ENCODE assay signal across 11 cellular contexts in the genomic region with DNA sequence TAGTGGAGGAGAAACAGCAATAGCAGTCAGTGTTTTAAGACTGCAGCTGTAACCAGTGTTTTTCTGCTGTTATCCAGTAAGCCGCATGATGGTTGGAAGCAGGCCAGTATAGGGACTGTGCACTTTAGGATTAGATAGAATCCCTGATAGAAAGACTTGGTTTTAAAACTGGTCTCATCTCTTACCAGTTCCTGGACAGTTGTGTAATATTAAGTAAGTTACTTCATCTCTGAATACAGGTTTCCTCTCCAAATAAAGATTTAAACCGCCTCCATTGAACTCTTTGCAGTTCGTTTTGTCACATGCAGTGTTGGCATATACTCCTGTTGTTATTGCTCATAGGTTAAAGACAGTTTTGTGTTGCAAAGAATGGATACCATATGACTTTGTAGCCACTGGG. TPM values are rescaled to one million over a fixed set of nuclear protein-coding genes. Genes with fewer than 3 reads are reported as not detected.
DNase-seq lines count a peak whose midpoint lies in the region; ATAC-seq and TF ChIP-seq lines count a peak whose summit lies in the region.
"Had no signal": no experiment of that assay in that cellular context is flagged by ENCODE, and none has a peak within 500 bp of the region (broad histone marks: within the 10 kb centered on the region; RNA-seq: fewer than 3 reads in every experiment).

No MANE protein-coding gene starts in this region.

- CTCF ChIA-PET in WTC11 (lab: Charles Lee), result interaction anchor here (0.7 to 1.6 kb wide), 3 partner anchors 14 to 110 kb away, joined by 3 to 6 read pairs (median 4); no protein-coding TSS in a partner anchor

- TF ChIP-seq EP300 in sigmoid colon (IDR thresholded peaks at IDR 0.05), result no peak

- H3K4me3 Mint-ChIP-seq in WTC11 (no peak overlapping the region), memory B cell (no peak overlapping the region)
- H3K4me3 Mint-ChIP-seq: stimulated activated naive CD8-positive, alpha-beta T cell treated with anti-CD3 and anti-CD28 coated beads, Interleukin-15, amount 100 ng/mL, for 72 hours had no signal

- TF ChIP-seq POLR2A in sigmoid colon (IDR thresholded peaks at IDR 0.05), result no peak

- WGBS in sigmoid colon, 2 donors, result 53 to 55% methylated on average over 3 of the region's 3 CpGs

- intact Hi-C loops in sigmoid colon (cut with DNase I), result no loop called here

- no peaks in the 10 kb centered on the region for H3K27me3 ChIP-seq in sigmoid colon

- no peaks in the 10 kb centered on the region for H3K9me3 ChIP-seq in sigmoid colon

- H3K27ac Mint-ChIP-seq in WTC11 (0 out of 2 replicates have a peak overlapping the region, but pooled peaks have one; percentile 6), memory B cell (peak overlapping the region; percentile 13)
- H3K27ac Mint-ChIP-seq: stimulated activated naive CD8-positive, alpha-beta T cell treated with anti-CD3 and anti-CD28 coated beads, Interleukin-15, amount 100 ng/mL, for 72 hours had no signal

- no peaks in the 10 kb centered on the region for H3K9me3 Mint-ChIP-seq in WTC11
- no peaks in the 10 kb centered on the region for H3K9me3 Mint-ChIP-seq in memory B cell
- H3K9me3 Mint-ChIP-seq: activated naive CD4-positive, alpha-beta T cell treated with anti-CD3 and anti-CD28 coated beads, Interleukin-2, amount 50 U/mL, for 24 hours; stimulated activated naive CD8-positive, alpha-beta T cell treated with anti-CD3 and anti-CD28 coated beads, Interleukin-15, amount 100 ng/mL, for 72 hours had no signal

- no peak overlapping the region for H3K27ac ChIP-seq in sigmoid colon
- H3K27ac ChIP-seq: epithelial cell of prostate had no signal

- H3K36me3 ChIP-seq in sigmoid colon, result no peaks in the 10 kb centered on the region

- peaks cover 0 to 85% (median 36%) of the 10 kb centered on the region in 4 donors for H3K4me1 ChIP-seq in sigmoid colon

- H3K36me3 Mint-ChIP-seq in WTC11, result no peaks in the 10 kb centered on the region
- H3K36me3 Mint-ChIP-seq in memory B cell, result no peaks in the 10 kb centered on the region
- H3K36me3 Mint-ChIP-seq: activated naive CD4-positive, alpha-beta T cell treated with anti-CD3 and anti-CD28 coated beads, Interleukin-2, amount 50 U/mL, for 24 hours had no signal

- H3K4me1 Mint-ChIP-seq in WTC11 (peaks cover 42% of the 10 kb centered on the region), memory B cell (peaks cover 39% of the 10 kb centered on the region)

- no peaks in the 10 kb centered on the region for H3K27me3 Mint-ChIP-seq in WTC11 (ENCODE audit: low read depth)
- no peaks in the 10 kb centered on the region for H3K27me3 Mint-ChIP-seq in memory B cell
- H3K27me3 Mint-ChIP-seq: activated naive CD4-positive, alpha-beta T cell treated with anti-CD3 and anti-CD28 coated beads, Interleukin-2, amount 50 U/mL, for 24 hours; stimulated activated naive CD8-positive, alpha-beta T cell treated with anti-CD3 and anti-CD28 coated beads, Interleukin-15, amount 100 ng/mL, for 72 hours had no signal

- ATAC-seq in WTC11 (no peak), memory B cell (ENCODE audit: low read depth) (no peak), GM18511 (IDR thresholded peaks at IDR 0.05; ENCODE audit: unreplicated experiment) (no peak)
- ATAC-seq: stimulated activated naive CD8-positive, alpha-beta T cell treated with anti-CD3 and anti-CD28 coated beads, Interleukin-15, amount 100 ng/mL, for 72 hours had no signal

- peak; percentile 22 for DNase-seq in CMK (ENCODE audit: low read depth)
- peak; percentile 73 to 81 for DNase-seq in Kasumi-1 (lab: John Stamatoyannopoulos, UW)
- DNase-seq in WTC11 (ENCODE audit: low spot score), result no peak
- DNase-seq in memory B cell (ENCODE audit: low spot score in 2 of 2), result no peak
- no peak for DNase-seq in NCI-H1436 (lab: John Stamatoyannopoulos, UW)
- DNase-seq in NCI-H345 (lab: John Stamatoyannopoulos, UW), result no peak
- DNase-seq in sigmoid colon, result no peak
- DNase-seq: stimulated activated naive CD8-positive, alpha-beta T cell treated with anti-CD3 and anti-CD28 coated beads, Interleukin-15, amount 100 ng/mL, for 72 hours had no signal

- H3K4me3 ChIP-seq in sigmoid colon, result no peak overlapping the region

- TF ChIP-seq CTCF in WTC11 (IDR thresholded peaks at IDR 0.05) (no peak), sigmoid colon (IDR thresholded peaks at IDR 0.05) (no peak)

- POLR2A ChIA-PET in WTC11 (lab: Charles Lee), result no interaction called here

TF ChIP-seq in WTC11, 78 proteins besides CTCF, POLR2A, EP300 and RAD21:
- TF ChIP-seq, protein P1, sequence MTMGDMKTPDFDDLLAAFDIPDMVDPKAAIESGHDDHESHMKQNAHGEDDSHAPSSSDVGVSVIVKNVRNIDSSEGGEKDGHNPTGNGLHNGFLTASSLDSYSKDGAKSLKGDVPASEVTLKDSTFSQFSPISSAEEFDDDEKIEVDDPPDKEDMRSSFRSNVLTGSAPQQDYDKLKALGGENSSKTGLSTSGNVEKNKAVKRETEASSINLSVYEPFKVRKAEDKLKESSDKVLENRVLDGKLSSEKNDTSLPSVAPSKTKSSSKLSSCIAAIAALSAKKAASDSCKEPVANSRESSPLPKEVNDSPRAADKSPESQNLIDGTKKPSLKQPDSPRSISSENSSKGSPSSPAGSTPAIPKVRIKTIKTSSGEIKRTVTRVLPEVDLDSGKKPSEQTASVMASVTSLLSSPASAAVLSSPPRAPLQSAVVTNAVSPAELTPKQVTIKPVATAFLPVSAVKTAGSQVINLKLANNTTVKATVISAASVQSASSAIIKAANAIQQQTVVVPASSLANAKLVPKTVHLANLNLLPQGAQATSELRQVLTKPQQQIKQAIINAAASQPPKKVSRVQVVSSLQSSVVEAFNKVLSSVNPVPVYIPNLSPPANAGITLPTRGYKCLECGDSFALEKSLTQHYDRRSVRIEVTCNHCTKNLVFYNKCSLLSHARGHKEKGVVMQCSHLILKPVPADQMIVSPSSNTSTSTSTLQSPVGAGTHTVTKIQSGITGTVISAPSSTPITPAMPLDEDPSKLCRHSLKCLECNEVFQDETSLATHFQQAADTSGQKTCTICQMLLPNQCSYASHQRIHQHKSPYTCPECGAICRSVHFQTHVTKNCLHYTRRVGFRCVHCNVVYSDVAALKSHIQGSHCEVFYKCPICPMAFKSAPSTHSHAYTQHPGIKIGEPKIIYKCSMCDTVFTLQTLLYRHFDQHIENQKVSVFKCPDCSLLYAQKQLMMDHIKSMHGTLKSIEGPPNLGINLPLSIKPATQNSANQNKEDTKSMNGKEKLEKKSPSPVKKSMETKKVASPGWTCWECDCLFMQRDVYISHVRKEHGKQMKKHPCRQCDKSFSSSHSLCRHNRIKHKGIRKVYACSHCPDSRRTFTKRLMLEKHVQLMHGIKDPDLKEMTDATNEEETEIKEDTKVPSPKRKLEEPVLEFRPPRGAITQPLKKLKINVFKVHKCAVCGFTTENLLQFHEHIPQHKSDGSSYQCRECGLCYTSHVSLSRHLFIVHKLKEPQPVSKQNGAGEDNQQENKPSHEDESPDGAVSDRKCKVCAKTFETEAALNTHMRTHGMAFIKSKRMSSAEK (CRISPR knock-in tag; IDR thresholded peaks at IDR 0.05; ENCODE audit: borderline replicate concordance), result no peak
- TF ChIP-seq, protein P2, sequence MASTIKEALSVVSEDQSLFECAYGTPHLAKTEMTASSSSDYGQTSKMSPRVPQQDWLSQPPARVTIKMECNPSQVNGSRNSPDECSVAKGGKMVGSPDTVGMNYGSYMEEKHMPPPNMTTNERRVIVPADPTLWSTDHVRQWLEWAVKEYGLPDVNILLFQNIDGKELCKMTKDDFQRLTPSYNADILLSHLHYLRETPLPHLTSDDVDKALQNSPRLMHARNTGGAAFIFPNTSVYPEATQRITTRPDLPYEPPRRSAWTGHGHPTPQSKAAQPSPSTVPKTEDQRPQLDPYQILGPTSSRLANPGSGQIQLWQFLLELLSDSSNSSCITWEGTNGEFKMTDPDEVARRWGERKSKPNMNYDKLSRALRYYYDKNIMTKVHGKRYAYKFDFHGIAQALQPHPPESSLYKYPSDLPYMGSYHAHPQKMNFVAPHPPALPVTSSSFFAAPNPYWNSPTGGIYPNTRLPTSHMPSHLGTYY (CRISPR knock-in tag; IDR thresholded peaks at IDR 0.05), result no peak
- no peak for TF ChIP-seq KAT7 (CRISPR knock-in tag; IDR thresholded peaks at IDR 0.05; ENCODE audit: borderline replicate concordance)
- TF ChIP-seq ELF4 (CRISPR knock-in tag; IDR thresholded peaks at IDR 0.05; ENCODE audit: low read depth), result no peak
- TF ChIP-seq RELA (CRISPR knock-in tag; IDR thresholded peaks at IDR 0.05; ENCODE audit: borderline replicate concordance), result no peak
- TF ChIP-seq NR2C2 (CRISPR knock-in tag; IDR thresholded peaks at IDR 0.05), result no peak
- no peak for TF ChIP-seq NFYB (CRISPR knock-in tag; conservative IDR thresholded peaks at IDR 0.05; ENCODE audit: low read depth)
- TF ChIP-seq, protein P3, sequence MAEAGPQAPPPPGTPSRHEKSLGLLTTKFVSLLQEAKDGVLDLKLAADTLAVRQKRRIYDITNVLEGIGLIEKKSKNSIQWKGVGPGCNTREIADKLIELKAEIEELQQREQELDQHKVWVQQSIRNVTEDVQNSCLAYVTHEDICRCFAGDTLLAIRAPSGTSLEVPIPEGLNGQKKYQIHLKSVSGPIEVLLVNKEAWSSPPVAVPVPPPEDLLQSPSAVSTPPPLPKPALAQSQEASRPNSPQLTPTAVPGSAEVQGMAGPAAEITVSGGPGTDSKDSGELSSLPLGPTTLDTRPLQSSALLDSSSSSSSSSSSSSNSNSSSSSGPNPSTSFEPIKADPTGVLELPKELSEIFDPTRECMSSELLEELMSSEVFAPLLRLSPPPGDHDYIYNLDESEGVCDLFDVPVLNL (CRISPR knock-in tag; IDR thresholded peaks at IDR 0.05; ENCODE audit: borderline replicate concordance, low read depth), result no peak
- TF ChIP-seq MLX (CRISPR knock-in tag; IDR thresholded peaks at IDR 0.05), result no peak
- TF ChIP-seq ZNF219 (CRISPR knock-in tag; IDR thresholded peaks at IDR 0.05; ENCODE audit: borderline replicate concordance), result no peak
- no peak for TF ChIP-seq EMX1 (CRISPR knock-in tag; IDR thresholded peaks at IDR 0.05)

RNA-seq across cellular contexts. Expression of gene URI1, which starts 25.6 kb away (rescaled TPM):
- total RNA-seq in WTC11 (2021) (56.9 to 59.5 TPM (median 57.1 TPM) in 3 replicates), sigmoid colon (10 to 100 TPM; 54.6 to 69.2 (median 60.6) TPM)
- polyA plus RNA-seq in sigmoid colon, result 10 to 100 TPM; 20.8 to 34.2 (median 29.1) TPM

Comparison
In these comparisons a context has a peak if more than half of its experiments do, and no peak if none do; other contexts are left out.
1. DNase-seq: peak in CMK (single experiment) and Kasumi-1 (2 of 2); none in WTC11 (single experiment), memory B cell (0 of 2), NCI-H1436 (single experiment), NCI-H345 (single experiment) and sigmoid colon (single experiment).